Comparison of ENCODE assay signal across 23 cellular contexts in the genomic region with DNA sequence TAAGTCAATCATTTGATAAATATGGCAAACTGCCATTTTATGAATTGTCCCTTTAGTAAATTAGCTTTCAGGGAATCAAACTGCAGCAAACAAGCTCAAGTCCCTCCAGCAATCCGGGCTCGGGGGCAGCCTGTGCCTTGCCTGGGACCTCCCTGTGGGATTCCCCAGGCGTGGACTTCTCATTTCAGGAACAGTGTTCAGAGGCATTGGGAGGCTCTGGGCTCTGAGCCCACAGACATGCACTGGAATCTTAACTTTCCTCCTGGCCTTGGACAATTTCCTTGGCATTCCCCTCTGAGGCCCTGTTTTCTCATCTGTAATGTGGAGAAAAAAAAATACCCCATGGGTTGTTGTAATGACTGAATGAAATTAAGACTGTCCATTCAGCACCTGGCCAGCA. TPM values are rescaled to one million over a fixed set of nuclear protein-coding genes. Genes with fewer than 3 reads are reported as not detected.
"Had no signal": no experiment of that assay in that cellular context is flagged by ENCODE, and none has a peak within 500 bp of the region (broad histone marks: within the 10 kb centered on the region; RNA-seq: fewer than 3 reads in every experiment).

No MANE protein-coding gene starts in this region.

- H3K4me3 Mint-ChIP-seq: immature natural killer cell; naive thymus-derived CD8-positive, alpha-beta T cell had no signal

- H3K36me3 Mint-ChIP-seq: immature natural killer cell; naive thymus-derived CD8-positive, alpha-beta T cell had no signal

- H3K9me3 Mint-ChIP-seq: immature natural killer cell; naive thymus-derived CD8-positive, alpha-beta T cell had no signal

- H3K36me3 ChIP-seq: gastrocnemius medialis, neutrophil, stomach had no signal

- DNase-seq: cortex of kidney; dorsolateral prefrontal cortex; effector CD8-positive, alpha-beta T cell; gastrocnemius medialis; glutamatergic neuron; immature natural killer cell; left cardiac atrium; left ventricle myocardium superior; mucosa of descending colon; naive thymus-derived CD8-positive, alpha-beta T cell; small intestine; stimulated activated CD4-positive, alpha-beta T cell treated with anti-CD3 and anti-CD28 coated beads, Interleukin-12 subunit alpha, Interleukin-12 subunit beta, amount 100 ng/mL, for 4 hours; stimulated activated naive CD4-positive, alpha-beta T cell; stomach; trophoblast cell had no signal

- H3K27me3 ChIP-seq: dorsolateral prefrontal cortex, gastrocnemius medialis, neutrophil, stomach had no signal

- ATAC-seq: gastrocnemius medialis; left ventricle myocardium superior; mucosa of descending colon; naive thymus-derived CD8-positive, alpha-beta T cell had no signal

- H3K27ac Mint-ChIP-seq: immature natural killer cell; naive thymus-derived CD8-positive, alpha-beta T cell had no signal

- H3K4me3 ChIP-seq: dorsolateral prefrontal cortex, gastrocnemius medialis, lung, mucosa of descending colon, stomach had no signal

- H3K4me1 Mint-ChIP-seq: immature natural killer cell had no signal

- H3K9me3 ChIP-seq: gastrocnemius medialis, mucosa of descending colon, neutrophil, stomach had no signal

- H3K27ac ChIP-seq: dorsolateral prefrontal cortex, gastrocnemius medialis, neutrophil, stomach had no signal

- H3K4me1 ChIP-seq: gastrocnemius medialis had no signal

RNA-seq across cellular contexts. Expression of a gene that starts 17.5 kb away (rescaled TPM):
- total RNA-seq: fibroblast of lung; fibroblast of villous mesenchyme; gastrocnemius medialis; left cardiac atrium; left ventricle myocardium superior; lung; mesenteric fat pad; mucosa of descending colon; naive thymus-derived CD8-positive, alpha-beta T cell; osteoblast; pulmonary artery endothelial cell; stomach; urinary bladder had no signal

RNA-seq across cellular contexts. Expression of a gene that starts 43.2 kb away (rescaled TPM):
- total RNA-seq: dorsolateral prefrontal cortex; fibroblast of lung; fibroblast of villous mesenchyme; gastrocnemius medialis; left cardiac atrium; left ventricle myocardium superior; lung; mesenteric fat pad; mucosa of descending colon; naive thymus-derived CD8-positive, alpha-beta T cell; osteoblast; pulmonary artery endothelial cell; stomach; urinary bladder had no signal
